Comparison of ENCODE assay signal across 35 cellular contexts in genomic region chr1:172813330-172813729, GRCh38.
"Had no signal": no experiment of that assay in that cellular context is flagged by ENCODE, and none has a peak within 500 bp of the region (broad histone marks: within the 10 kb centered on the region; RNA-seq: fewer than 3 reads in every experiment).

No MANE protein-coding gene starts in this region.

- H3K27me3 Mint-ChIP-seq: central memory CD8-positive, alpha-beta T cell; T-cell; T-helper 17 cell had no signal

- DNase-seq: activated CD4-positive, alpha-beta memory T cell treated with anti-CD3 and anti-CD28 coated beads, Interleukin-2, amount 10 ng/mL, durations not matched to agents 7 days and 5 days; activated CD4-positive, alpha-beta T cell treated with anti-CD3 and anti-CD28 coated beads for 1 hour; activated CD4-positive, alpha-beta T cell treated with anti-CD3 and anti-CD28 coated beads for 36 hours; activated CD4-positive, alpha-beta T cell treated with anti-CD3 and anti-CD28 coated beads for 48 hours; activated CD4-positive, alpha-beta T cell treated with anti-CD3 and anti-CD28 coated beads, Interleukin-2, amount 50 U/mL, for 1 hour; activated CD4-positive, alpha-beta T cell treated with anti-CD3 and anti-CD28 coated beads, Interleukin-2, amount 50 U/mL, for 4 hours; activated CD4-positive, CD25-positive, alpha-beta regulatory T cell; activated CD8-positive, alpha-beta memory T cell treated with anti-CD3 and anti-CD28 coated beads for 24 hours; activated CD8-positive, alpha-beta memory T cell treated with anti-CD3 and anti-CD28 coated beads, Interleukin-2, amount 10 ng/mL, durations not matched to agents 7 days and 5 days; activated CD8-positive, alpha-beta memory T cell treated with anti-CD3 and anti-CD28 coated beads, Interleukin-2, amount 50 U/mL, for 48 hours; activated CD8-positive, alpha-beta T cell treated with anti-CD3 and anti-CD28 coated beads, Interleukin-2, amount 10 ng/mL, durations not matched to agents 7 days and 5 days; activated effector memory CD4-positive, alpha-beta T cell treated with anti-CD3 and anti-CD28 coated beads, Interleukin-2, amount 50 U/mL, for 16 hours; activated gamma-delta T cell treated with Interleukin-2 at 50 U/mL for 16 hours; activated naive CD4-positive, alpha-beta T cell; activated naive CD4-positive, alpha-beta T cell treated with anti-CD3 and anti-CD28 coated beads for 36 hours; activated naive CD4-positive, alpha-beta T cell treated with anti-CD3 and anti-CD28 coated beads, Interleukin-2, amount 50 U/mL, for 16 hours; activated naive CD8-positive, alpha-beta T cell treated with anti-CD3 and anti-CD28 coated beads for 36 hours; activated T-cell treated with anti-CD3 and anti-CD28 coated beads, Interleukin-2, amount 50 U/mL, for 24 hours; activated T-cell treated with anti-CD3 and anti-CD28 coated beads, Interleukin-2, amount 50 U/mL, for 48 hours; adrenal gland; amniotic stem cell; aorta; body of pancreas; brain microvascular endothelial cell; caudate nucleus; cerebellar nuclear complex; T-cell; T-helper 17 cell had no signal

- H3K36me3 ChIP-seq: adrenal gland, brain microvascular endothelial cell, breast epithelium, cardiac muscle cell had no signal

- H3K27me3 ChIP-seq: adrenal gland, body of pancreas, brain microvascular endothelial cell, breast epithelium, cardiac muscle cell had no signal

- H3K4me3 Mint-ChIP-seq: activated CD4-positive, alpha-beta memory T cell treated with anti-CD3 and anti-CD28 coated beads, Interleukin-2, amount 10 ng/mL, durations not matched to agents 7 days and 5 days; activated CD4-positive, alpha-beta T cell treated with anti-CD3 and anti-CD28 coated beads for 36 hours; activated CD8-positive, alpha-beta memory T cell treated with anti-CD3 and anti-CD28 coated beads, Interleukin-2, amount 10 ng/mL, durations not matched to agents 7 days and 5 days; activated CD8-positive, alpha-beta T cell treated with anti-CD3 and anti-CD28 coated beads, Interleukin-2, amount 10 ng/mL, durations not matched to agents 7 days and 5 days; activated naive CD4-positive, alpha-beta T cell treated with anti-CD3 and anti-CD28 coated beads for 36 hours; activated naive CD8-positive, alpha-beta T cell treated with anti-CD3 and anti-CD28 coated beads for 36 hours; activated T-cell treated with anti-CD3 and anti-CD28 coated beads, Interleukin-2, amount 50 U/mL, for 24 hours; central memory CD8-positive, alpha-beta T cell; T-cell; T-helper 17 cell had no signal

- FAIRE-seq: astrocyte, TTC549 had no signal

- H3K9me3 Mint-ChIP-seq: central memory CD8-positive, alpha-beta T cell had no signal

- ATAC-seq: activated CD4-positive, alpha-beta T cell treated with anti-CD3 and anti-CD28 coated beads for 36 hours; activated CD4-positive, CD25-positive, alpha-beta regulatory T cell treated with anti-CD3 and anti-CD28 coated beads, Interleukin-2, amount 50 U/mL, for 24 hours; activated CD8-positive, alpha-beta memory T cell treated with anti-CD3 and anti-CD28 coated beads, Interleukin-2, amount 10 ng/mL, durations not matched to agents 7 days and 5 days; activated CD8-positive, alpha-beta T cell treated with anti-CD3 and anti-CD28 coated beads, Interleukin-2, amount 10 ng/mL, durations not matched to agents 7 days and 5 days; body of pancreas; T-cell; T-helper 17 cell had no signal

- H3K27ac Mint-ChIP-seq: activated CD4-positive, alpha-beta memory T cell treated with anti-CD3 and anti-CD28 coated beads, Interleukin-2, amount 10 ng/mL, durations not matched to agents 7 days and 5 days; activated CD4-positive, alpha-beta T cell treated with anti-CD3 and anti-CD28 coated beads for 36 hours; activated CD8-positive, alpha-beta memory T cell treated with anti-CD3 and anti-CD28 coated beads, Interleukin-2, amount 10 ng/mL, durations not matched to agents 7 days and 5 days; activated CD8-positive, alpha-beta T cell treated with anti-CD3 and anti-CD28 coated beads, Interleukin-2, amount 10 ng/mL, durations not matched to agents 7 days and 5 days; activated naive CD4-positive, alpha-beta T cell treated with anti-CD3 and anti-CD28 coated beads for 36 hours; activated naive CD4-positive, alpha-beta T cell treated with anti-CD3 and anti-CD28 coated beads, Interleukin-2, amount 50 U/mL, for 72 hours; activated naive CD8-positive, alpha-beta T cell treated with anti-CD3 and anti-CD28 coated beads for 36 hours; activated T-cell treated with anti-CD3 and anti-CD28 coated beads, Interleukin-2, amount 50 U/mL, for 24 hours; T-cell; T-helper 17 cell had no signal

- H3K4me3 ChIP-seq: adrenal gland, body of pancreas, breast epithelium, cardiac muscle cell had no signal
